ENCODE assay signal across 26 cellular contexts in the genomic region with DNA sequence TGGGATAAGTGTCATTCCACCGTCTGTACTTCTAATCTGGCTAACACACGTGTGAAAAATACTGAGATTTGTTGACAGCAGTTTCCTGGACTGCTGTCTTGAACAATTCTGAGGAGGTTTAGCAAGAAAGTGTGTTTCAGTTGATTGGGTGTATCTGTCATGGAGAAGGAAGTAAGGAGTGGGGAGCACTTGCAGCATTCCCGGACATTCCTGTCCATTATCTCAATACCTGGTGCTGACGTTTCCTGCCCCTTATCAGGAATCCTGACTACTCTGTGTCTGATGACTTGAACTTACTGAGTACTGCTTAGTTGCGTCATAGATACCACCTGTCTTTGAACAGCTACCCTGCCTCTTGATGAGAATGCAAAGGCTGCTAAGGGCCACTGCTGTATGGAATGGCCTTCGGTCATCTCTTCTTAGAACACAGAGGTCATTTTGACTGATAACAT.
DNase-seq lines count a peak whose midpoint lies in the region; ATAC-seq, FAIRE-seq and TF ChIP-seq lines count a peak whose summit lies in the region.
"Had no signal": no experiment of that assay in that cellular context is flagged by ENCODE, and none has a peak within 500 bp of the region (broad histone marks: within the 10 kb centered on the region; RNA-seq: fewer than 3 reads in every experiment).

No MANE protein-coding gene starts in this region.

- H2AK5ac ChIP-seq in trophoblast cell (ENCODE audit: low read length): no peak overlapping the region

- no peak overlapping the region for H3K4ac ChIP-seq in trophoblast cell (ENCODE audit: low read depth, low read length)

- H3K9me3 ChIP-seq in Caco-2: no peaks in the 10 kb centered on the region
- no peaks in the 10 kb centered on the region for H3K9me3 ChIP-seq in K562 (replicated peaks; ENCODE audit: control insufficient read depth, insufficient read depth, low read depth, low read length)
- no peaks in the 10 kb centered on the region for H3K9me3 ChIP-seq in hepatocyte (ENCODE audit: low read depth)
- no peaks in the 10 kb centered on the region for H3K9me3 ChIP-seq in trophoblast cell (ENCODE audit: insufficient read depth, low read depth, low read length)
- H3K9me3 ChIP-seq in breast epithelium: no peaks in the 10 kb centered on the region

- no peak overlapping the region for H4K8ac ChIP-seq in trophoblast cell (ENCODE audit: low read depth, low read length)

- 9% methylated on average over 6 of the region's 6 CpGs for WGBS in K562 (ENCODE audit: insufficient coverage, low coverage, missing lambda C conversion rate)
- WGBS in hepatocyte (ENCODE audit: low lambda C conversion rate, missing lambda C conversion rate): 53% methylated on average over 6 of the region's 6 CpGs
- WGBS in trophoblast cell (ENCODE audit: extremely low coverage, insufficient coverage, insufficient read length): no CpG with 5 or more reads among the region's 6 CpGs

- no peak overlapping the region for H2BK120ac ChIP-seq in trophoblast cell (ENCODE audit: insufficient read depth, low read length, poor library complexity)

- DNase-seq in Caco-2 (peak; percentile 62 to 76), K562 (ENCODE audit: extremely low read depth in 1 of 4, low spot score in 3 of 4) (peak in 1 of 4 experiments; percentile 19), hepatocyte (ENCODE audit: low spot score) (peak; percentile 41), trophoblast cell (peak; percentile 93 to 98), breast epithelium (ENCODE audit: low spot score in 2 of 2) (no peak), GM19240 (ENCODE audit: insufficient read length, low spot score) (no peak)
- DNase-seq: 8988T; AML-193; C1 segment of cervical spinal cord; Calu3; CD8-positive, alpha-beta T cell; DMS153; KG1; NCI-H1092; NCI-H1436 treated with DMSO at 0.1 percent for 48 hours; NCI-H2029; NCI-H2227 treated with DMSO at 0.1 percent for 48 hours; NCI-H524; NCI-H774; NK-92 treated with Interleukin-12 subunit alpha and Interleukin-12 subunit beta, amount 100 ng/mL, for 24 hours; SHP77 treated with DMSO at 0.1 percent for 48 hours had no signal

- no peaks in the 10 kb centered on the region for H4K20me1 ChIP-seq in K562 (replicated peaks; ENCODE audit: control insufficient read depth, insufficient read depth, low read length)
- H4K20me1 ChIP-seq in hepatocyte (ENCODE audit: insufficient read depth, poor library complexity, severe bottlenecking): no peaks in the 10 kb centered on the region

- H3K4me3 ChIP-seq in Caco-2 (ENCODE audit: low read depth, low read length) (no peak overlapping the region), K562 (no peak overlapping the region), hepatocyte (no peak overlapping the region), trophoblast cell (ENCODE audit: low read depth, low read length) (no peak overlapping the region), breast epithelium (no peak overlapping the region)
- H3K4me3 ChIP-seq: SK-N-MC had no signal

- no peak for TF ChIP-seq POLR2A in K562 (conservative IDR thresholded peaks at IDR 0.05)
- no peak for TF ChIP-seq POLR2A in breast epithelium (IDR thresholded peaks at IDR 0.05)

- H3K14ac ChIP-seq in trophoblast cell (ENCODE audit: low read length): no peak overlapping the region

- no peaks in the 10 kb centered on the region for H3K9me1 ChIP-seq in K562 (ENCODE audit: control insufficient read depth, insufficient read depth, low read length)

- H3K9ac ChIP-seq in K562 (ENCODE audit: insufficient read depth in 1 of 2, low read depth in 2 of 2, low read length in 2 of 2) (no peak overlapping the region), trophoblast cell (ENCODE audit: low read length) (no peak overlapping the region)

- H3K79me2 ChIP-seq in K562 (ENCODE audit: control insufficient read depth, insufficient read depth, low read length): no peaks in the 10 kb centered on the region
- no peaks in the 10 kb centered on the region for H3K79me2 ChIP-seq in hepatocyte
- no peaks in the 10 kb centered on the region for H3K79me2 ChIP-seq in trophoblast cell (ENCODE audit: control insufficient read depth, insufficient read depth, low read length, poor library complexity)

- H4K12ac ChIP-seq in trophoblast cell (ENCODE audit: low read depth, low read length): no peak overlapping the region

- H3K4me1 ChIP-seq in Caco-2: peaks cover 18% of the 10 kb centered on the region
- H3K4me1 ChIP-seq in K562 (replicated peaks in 1 of 2; ENCODE audit: control insufficient read depth in 2 of 2, insufficient read depth in 2 of 2, low read length in 2 of 2): no peaks in the 10 kb centered on the region; a peak in 1 of 5 replicates
- H3K4me1 ChIP-seq in hepatocyte (ENCODE audit: insufficient read depth): no peaks in the 10 kb centered on the region
- H3K4me1 ChIP-seq in trophoblast cell (ENCODE audit: control insufficient read depth in 1 of 2, insufficient read depth in 2 of 2, low read length in 2 of 2): peaks cover 3 to 8% of the 10 kb centered on the region in 2 experiments
- H3K4me1 ChIP-seq in breast epithelium: no peaks in the 10 kb centered on the region

- TF ChIP-seq RAD21 in K562 (CRISPR knock-in tag; conservative IDR thresholded peaks at IDR 0.05 in 1 of 2, IDR thresholded peaks at IDR 0.05 in 1 of 2): no peak

- no peaks in the 10 kb centered on the region for H3K27me3 Mint-ChIP-seq in Caco-2 (ENCODE audit: insufficient read depth, unreplicated experiment)

- intact Hi-C loops in Caco-2 (cut with micrococcal nuclease; ENCODE audit: unreplicated experiment) (loop anchor here (5.0 kb wide), 1 partner anchor 51 kb away; no protein-coding TSS in a partner anchor), K562 (cut with micrococcal nuclease) (no loop called here), breast epithelium (cut with DNase I; ENCODE audit: low total_unique reads) (no loop called here)

- no peak; the same call in 1 of the 2 replicates for TF ChIP-seq EP300 in K562 (IDR thresholded peaks at IDR 0.05; ENCODE audit: low read length)

- no peak overlapping the region for H3K4me2 ChIP-seq in K562 (ENCODE audit: insufficient read depth, low read length)
- H3K4me2 ChIP-seq in hepatocyte: no peak overlapping the region
- H3K4me2 ChIP-seq in trophoblast cell (ENCODE audit: low read length): no peak overlapping the region

- CTCF ChIA-PET in Caco-2 (lab: Charles Lee): no interaction called here
- CTCF ChIA-PET in K562 (lab: Yijun Ruan, JAX; ENCODE audit: low intra/inter-chr PET ratio): no interaction called here

- FAIRE-seq in K562 (lab: Jason Lieb, UNC): no peak
- FAIRE-seq: GM12892, GM19239 had no signal

- no peak overlapping the region for H4K91ac ChIP-seq in trophoblast cell (ENCODE audit: low read depth, low read length)

- no peak overlapping the region for H3K4me3 Mint-ChIP-seq in Caco-2 (ENCODE audit: unreplicated experiment)
- H3K4me3 Mint-ChIP-seq: CD8-positive, alpha-beta T cell had no signal

- H3K9me3 Mint-ChIP-seq in Caco-2 (ENCODE audit: unreplicated experiment): no peaks in the 10 kb centered on the region
- H3K9me3 Mint-ChIP-seq: CD8-positive, alpha-beta T cell had no signal

- no peaks in the 10 kb centered on the region for H3K27me3 ChIP-seq in Caco-2 (replicated peaks; ENCODE audit: control insufficient read depth, insufficient read depth, low read length)
- H3K27me3 ChIP-seq in K562 (ENCODE audit: control insufficient read depth in 2 of 2, insufficient read depth in 2 of 2, low read length in 2 of 2): no peaks in the 10 kb centered on the region
- no peaks in the 10 kb centered on the region for H3K27me3 ChIP-seq in hepatocyte
- no peaks in the 10 kb centered on the region for H3K27me3 ChIP-seq in trophoblast cell (ENCODE audit: insufficient read depth, low read length)
- no peaks in the 10 kb centered on the region for H3K27me3 ChIP-seq in breast epithelium

- POLR2A ChIA-PET in Caco-2 (lab: Charles Lee): interaction anchor here (0.6 kb wide), 1 partner anchor 1132 kb away, joined by 6 read pairs; no protein-coding TSS in a partner anchor
- POLR2A ChIA-PET in K562 (lab: Yijun Ruan, JAX): interaction anchor here (0.6 kb wide), 1 partner anchor 11 kb away, joined by 3 read pairs; no protein-coding TSS in a partner anchor

- H3K36me3 Mint-ChIP-seq in Caco-2 (ENCODE audit: insufficient read depth, unreplicated experiment): no peaks in the 10 kb centered on the region
- H3K36me3 Mint-ChIP-seq: CD8-positive, alpha-beta T cell had no signal

- H3K36me3 ChIP-seq in Caco-2 (ENCODE audit: control insufficient read depth, insufficient read depth, low read length): no peaks in the 10 kb centered on the region
- no peaks in the 10 kb centered on the region for H3K36me3 ChIP-seq in K562 (ENCODE audit: control insufficient read depth, insufficient read depth, low read length)
- H3K36me3 ChIP-seq in hepatocyte (replicated peaks; ENCODE audit: insufficient read depth, low read depth): no peaks in the 10 kb centered on the region
- H3K36me3 ChIP-seq in trophoblast cell (ENCODE audit: control insufficient read depth in 1 of 2, insufficient read depth in 2 of 2, low read length in 2 of 2): no peaks in the 10 kb centered on the region
- H3K36me3 ChIP-seq in breast epithelium: no peaks in the 10 kb centered on the region

- no peaks in the 10 kb centered on the region for H3K9me2 ChIP-seq in hepatocyte (replicated peaks; ENCODE audit: insufficient read depth)

- peak overlapping the region; percentile 48 for H3K27ac Mint-ChIP-seq in Caco-2 (ENCODE audit: unreplicated experiment)
- H3K27ac Mint-ChIP-seq: CD8-positive, alpha-beta T cell had no signal

- TF ChIP-seq CTCF in Caco-2 (IDR thresholded peaks at IDR 0.05; ENCODE audit: insufficient read depth in 1 of 2, low read depth in 1 of 2, low read length in 1 of 2, severe bottlenecking in 1 of 2, unreplicated experiment in 1 of 2): no peak
- no peak for TF ChIP-seq CTCF in K562 (IDR thresholded peaks at IDR 0.05 in 2 of 3, conservative IDR thresholded peaks at IDR 0.05 in 1 of 3; ENCODE audit: insufficient read depth in 2 of 3, low read depth in 1 of 3, low read length in 3 of 3)
- no peak for TF ChIP-seq CTCF in hepatocyte (IDR thresholded peaks at IDR 0.05; ENCODE audit: poor library complexity)
- no peak for TF ChIP-seq CTCF in breast epithelium (IDR thresholded peaks at IDR 0.05)

- no peak overlapping the region for H3K23ac ChIP-seq in trophoblast cell (ENCODE audit: low read length)

- no peak overlapping the region for H2BK5ac ChIP-seq in trophoblast cell (ENCODE audit: low read depth, low read length, poor library complexity)

- H3K27ac ChIP-seq in K562 (ENCODE audit: extremely low read depth, low read depth, low read length): no peak overlapping the region
- peak overlapping the region; percentile 55 for H3K27ac ChIP-seq in hepatocyte
- H3K27ac ChIP-seq in trophoblast cell (ENCODE audit: low read depth, low read length): no peak overlapping the region
- no peak overlapping the region for H3K27ac ChIP-seq in breast epithelium
- H3K27ac ChIP-seq: RWPE1, SK-N-MC had no signal

- H2AFZ ChIP-seq in K562 (ENCODE audit: low read depth, low read length) (no peak overlapping the region), hepatocyte (no peak overlapping the region), trophoblast cell (ENCODE audit: insufficient read depth, low read length, poor library complexity) (no peak overlapping the region)

- no peak overlapping the region for H2BK12ac ChIP-seq in trophoblast cell (ENCODE audit: low read length)

- ATAC-seq in K562 (peak; percentile 77), HG02885 (IDR thresholded peaks at IDR 0.05; ENCODE audit: poor library complexity, unreplicated experiment) (no peak)
- ATAC-seq: CD8-positive, alpha-beta T cell had no signal

- in situ Hi-C loops in K562 (cut with MboI): no loop called here

- BruUV-seq in Caco-2 (replicated peaks; lab: Mats Ljungman, UMichigan) (no TSS peak), K562 (replicated peaks; lab: Mats Ljungman, UMichigan) (no TSS peak)

- no peaks in the 10 kb centered on the region for H3K79me1 ChIP-seq in trophoblast cell (ENCODE audit: low read length)

- no peak overlapping the region for H3K18ac ChIP-seq in trophoblast cell (ENCODE audit: low read length)

- H3K4me1 Mint-ChIP-seq in Caco-2 (ENCODE audit: low read depth, unreplicated experiment): peaks cover 8% of the 10 kb centered on the region

Comparison
In these comparisons a context has a peak if more than half of its experiments do, and no peak if none do; other contexts are left out.
1. DNase-seq: peak in Caco-2 (2 of 2), hepatocyte (single experiment) and trophoblast cell (2 of 2); none in breast epithelium (0 of 2) and GM19240 (single experiment).